ENCODE assay signal across 8 cellular contexts in genomic region chr1:155207578-155208405, GRCh38. TPM values are rescaled to one million over a fixed set of nuclear protein-coding genes. Genes with fewer than 3 reads are reported as not detected.
DNase-seq lines count a peak whose midpoint lies in the region; ATAC-seq, FAIRE-seq and TF ChIP-seq lines count a peak whose summit lies in the region.

Gene THBS3 (minus strand): TSS chr1:155207897. CDS start chr1:155207876, 21 bp downstream.

- intact Hi-C loops in breast epithelium (cut with DNase I; ENCODE audit: low total_unique reads) = no loop called here

- DNase-seq in NCI-H2107 treated with DMSO at 0.1 percent for 48 hours (lab: John Stamatoyannopoulos, UW; ENCODE audit: unreplicated experiment) = peak; percentile 52
- DNase-seq in NCI-H2107 (lab: John Stamatoyannopoulos, UW) = no peak
- peak; percentile 62 for DNase-seq in NCI-H524 (lab: John Stamatoyannopoulos, UW)
- no peak for DNase-seq in breast epithelium (ENCODE audit: low spot score in 2 of 2)
- DNase-seq in keratinocyte (ENCODE audit: low read depth, low spot score) = no peak
- DNase-seq in GM12891 (ENCODE audit: insufficient read length, low spot score) = no peak

- peak within 1 kb of the TSS; percentile 100 for H3K4me2 ChIP-seq in keratinocyte (ENCODE audit: control insufficient read depth, extremely low read depth, insufficient read depth, low read depth, low read length)

- TF ChIP-seq CTCF in breast epithelium (IDR thresholded peaks at IDR 0.05) = no peak
- TF ChIP-seq CTCF in keratinocyte (optimal IDR thresholded peaks at IDR 0.05 in 1 of 3, IDR thresholded peaks at IDR 0.05 in 1 of 3, conservative IDR thresholded peaks at IDR 0.05 in 1 of 3; ENCODE audit: extremely low read depth in 1 of 3, insufficient read depth in 2 of 3, low read length in 3 of 3) = no peak

- H3K9ac ChIP-seq in keratinocyte (ENCODE audit: control insufficient read depth, extremely low read depth, insufficient read depth, low read length) = peak within 1 kb of the TSS; percentile 98

- no peaks in the 10 kb centered on the region for H3K27me3 ChIP-seq in breast epithelium
- no peaks in the 10 kb centered on the region for H3K27me3 ChIP-seq in keratinocyte (ENCODE audit: control insufficient read depth, extremely low read depth, insufficient read depth, low read length)

- dilution Hi-C loops in keratinocyte (cut with MboI; ENCODE audit: extremely low pct_ligation_motif_present, low sequenced_read_pairs) = no loop called here

- peak within 1 kb of the TSS; percentile 69 to 87 (median 78) for H3K4me3 ChIP-seq in breast epithelium
- H3K4me3 ChIP-seq in keratinocyte (ENCODE audit: control insufficient read depth in 2 of 3, extremely low read depth in 1 of 3, insufficient read depth in 2 of 3, low read depth in 1 of 3, low read length in 3 of 3) = peak within 1 kb of the TSS; percentile 66 to 90 (median 77)
- H3K4me3 ChIP-seq in skin epidermis = peak within 1 kb of the TSS; percentile 78 to 94 (median 91)

- H3K79me2 ChIP-seq in keratinocyte (ENCODE audit: control insufficient read depth, insufficient read depth, low read length) = peaks cover 12% of the 10 kb centered on the region

- H3K36me3 ChIP-seq in breast epithelium = no peaks in the 10 kb centered on the region
- peaks cover 0 to 5% of the 10 kb centered on the region in 2 experiments for H3K36me3 ChIP-seq in keratinocyte (ENCODE audit: control insufficient read depth in 2 of 2, extremely low read depth in 1 of 2, insufficient read depth in 2 of 2, low read length in 2 of 2)

- FAIRE-seq in keratinocyte (lab: Jason Lieb, UNC) (no peak), GM12891 (lab: Jason Lieb, UNC) (no peak)

- H2AFZ ChIP-seq in keratinocyte (ENCODE audit: control insufficient read depth, low read length) = peak within 1 kb of the TSS; percentile 77

- H3K27ac ChIP-seq in breast epithelium = peak within 1 kb of the TSS; percentile 100
- peak within 1 kb of the TSS; percentile 94 for H3K27ac ChIP-seq in keratinocyte (ENCODE audit: control insufficient read depth, insufficient read depth, low read length)
- H3K27ac ChIP-seq in skin epidermis = peak within 1 kb of the TSS; percentile 94 to 100 (median 99)

- no peaks in the 10 kb centered on the region for H3K9me3 ChIP-seq in breast epithelium
- no peaks in the 10 kb centered on the region for H3K9me3 ChIP-seq in keratinocyte (ENCODE audit: control insufficient read depth, low read depth, low read length)

- no peaks in the 10 kb centered on the region for H3K9me1 ChIP-seq in keratinocyte (ENCODE audit: control insufficient read depth, extremely low read depth, insufficient read depth, low read length)

- ATAC-seq in GM21737 (IDR thresholded peaks at IDR 0.05; ENCODE audit: unreplicated experiment) = no peak

- no peaks in the 10 kb centered on the region for H4K20me1 ChIP-seq in keratinocyte (ENCODE audit: control insufficient read depth, extremely low read depth, insufficient read depth, low read length)

- peaks cover 8 to 20% of the 10 kb centered on the region in 2 donors for H3K4me1 ChIP-seq in breast epithelium
- peaks cover 22% of the 10 kb centered on the region for H3K4me1 ChIP-seq in keratinocyte (ENCODE audit: control insufficient read depth, extremely low read depth, insufficient read depth, low read length)

- TF ChIP-seq POLR2A in breast epithelium (IDR thresholded peaks at IDR 0.05) (no peak), GM12891 (IDR thresholded peaks at IDR 0.05; ENCODE audit: low read depth, low read length) (no peak)

TF ChIP-seq in GM12891, 5 proteins besides CTCF, POLR2A, EP300 and RAD21:
- TF ChIP-seq TAF1 (IDR thresholded peaks at IDR 0.05; ENCODE audit: low read depth, low read length) = no peak
- no peak for TF ChIP-seq SPI1 (IDR thresholded peaks at IDR 0.05; ENCODE audit: low read depth, low read length)
- TF ChIP-seq POU2F2 (IDR thresholded peaks at IDR 0.05; ENCODE audit: low read depth, low read length) = no peak
- no peak for TF ChIP-seq POLR2AphosphoS5 (IDR thresholded peaks at IDR 0.05; ENCODE audit: low read depth, low read length)
- TF ChIP-seq PAX5 (IDR thresholded peaks at IDR 0.05; ENCODE audit: insufficient read depth, low read length, severe bottlenecking) = no peak

RNA-seq across cellular contexts. Expression of gene THBS3, which starts in this region (rescaled TPM):
- total RNA-seq in breast epithelium = 10 to 100 TPM; 17.3 to 27.5 (median 25.9) TPM
- 14.4 to 36.0 TPM (median 16.2 TPM) in 3 replicates for polyA plus RNA-seq in keratinocyte
- 25.5 TPM for polyA plus RNA-seq in keratinocyte (2011; ENCODE audit: low read depth)
- polyA plus RNA-seq in keratinocyte (2011; cell fraction: cytosol; rRNA removed) = 6.5 and 8.4 TPM in 2 replicates
- 99.2 and 112 TPM in 2 replicates for polyA plus RNA-seq in keratinocyte (2011; cell fraction: nucleus; rRNA removed)
- polyA plus RNA-seq in keratinocyte (2012; ENCODE audit: low replicate concordance) = 11.8 and 32.9 TPM in 2 replicates
- 23.7 to 34.4 TPM (median 27.5 TPM) in 3 replicates for polyA minus RNA-seq in keratinocyte
- polyA minus RNA-seq in keratinocyte (2011; cell fraction: cytosol; rRNA and poly(A)+ RNA removed) = 12.5 TPM
- polyA minus RNA-seq in keratinocyte (2011; cell fraction: nucleus; rRNA and poly(A)+ RNA removed) = 22.6 and 28.6 TPM in 2 replicates
- 2.8 TPM for polyA plus RNA-seq in GM12891 (2012; ENCODE audit: low read depth, missing spikeins)

Comparison
In these comparisons a context has a peak if more than half of its experiments do, and no peak if none do; other contexts are left out.
1. DNase-seq: peak in NCI-H2107 treated with DMSO at 0.1 percent for 48 hours (single experiment) and NCI-H524 (2 of 2); none in NCI-H2107 (single experiment), breast epithelium (0 of 2), keratinocyte (single experiment) and GM12891 (single experiment).
2. Peak in every context shown above with its lines, with median percentiles within 50 percentile points of each other: H3K27ac ChIP-seq and H3K4me3 ChIP-seq.